6 cellular contexts compared by ENCODE assay signal in the genomic region with DNA sequence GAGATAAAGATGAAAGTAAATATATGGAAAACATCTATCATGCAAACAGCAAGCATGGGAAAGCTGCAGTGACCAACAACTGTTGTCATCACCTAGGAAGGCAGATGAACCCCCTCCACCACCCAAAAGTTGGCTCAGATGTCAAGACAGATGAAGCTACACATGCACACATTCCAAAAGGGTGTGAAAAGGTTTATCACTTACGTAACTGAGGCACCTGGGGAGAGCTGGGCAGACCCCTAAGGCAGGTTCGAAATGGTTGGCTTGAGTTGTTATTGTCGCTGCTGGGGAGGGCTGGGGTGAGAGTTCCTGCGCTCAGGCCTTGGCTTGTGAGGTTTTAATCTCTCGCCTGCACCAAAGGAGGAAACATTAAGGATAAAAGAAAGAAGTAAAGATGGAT.
"Had no signal": no experiment of that assay in that cellular context is flagged by ENCODE, and none has a peak within 500 bp of the region (broad histone marks: within the 10 kb centered on the region; RNA-seq: fewer than 3 reads in every experiment).

No MANE protein-coding gene starts in this region.

- ATAC-seq: K562 had no signal

- DNase-seq: GOT3, H7, HCEC 1CT, IMR-90, KG1 had no signal

- H3K4me3 ChIP-seq: K562 had no signal
